Comparison of ENCODE assay signal across 9 cellular contexts in the genomic region with DNA sequence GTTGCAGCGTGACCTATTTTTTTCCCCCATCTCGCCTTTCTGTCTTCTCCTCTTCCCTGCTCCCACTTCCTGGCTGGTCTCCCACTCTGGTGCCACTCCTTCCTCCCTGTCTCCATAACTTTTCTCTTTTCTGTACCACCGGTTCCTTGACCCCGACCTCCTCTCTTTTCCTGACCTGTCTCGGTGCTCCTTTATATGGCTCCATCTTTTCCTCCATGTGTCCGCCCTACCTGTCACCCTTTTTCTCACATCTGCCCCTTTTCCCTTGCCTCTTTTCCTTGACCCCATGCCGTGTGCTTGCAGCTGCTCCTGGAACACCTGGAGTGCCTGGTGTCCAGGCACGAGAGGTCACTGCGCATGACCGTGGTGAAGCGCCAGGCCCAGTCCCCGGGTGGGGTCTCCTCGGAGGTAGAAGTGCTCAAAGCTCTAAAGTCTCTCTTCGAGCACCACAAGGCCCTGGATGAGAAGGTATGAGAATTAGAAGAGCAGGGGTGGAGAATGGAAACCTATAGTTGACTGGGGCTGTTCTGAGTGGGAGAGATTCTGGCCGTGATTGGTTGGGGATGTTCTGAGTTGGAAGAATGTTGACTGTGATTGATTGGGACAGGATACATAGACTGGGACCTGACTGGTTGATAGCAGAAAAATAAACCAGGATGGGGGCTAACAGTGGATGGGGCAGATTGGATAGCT. TPM values are rescaled to one million over a fixed set of nuclear protein-coding genes. Genes with fewer than 3 reads are reported as not detected.
DNase-seq lines count a peak whose midpoint lies in the region; ATAC-seq, FAIRE-seq and TF ChIP-seq lines count a peak whose summit lies in the region.
"Had no signal": no experiment of that assay in that cellular context is flagged by ENCODE, and none has a peak within 500 bp of the region (broad histone marks: within the 10 kb centered on the region; RNA-seq: fewer than 3 reads in every experiment).

No MANE protein-coding gene starts in this region.

- H3K36me3 ChIP-seq in WERI-Rb-1: peaks cover 21% of the 10 kb centered on the region
- H3K36me3 ChIP-seq in iPS-18a (ENCODE audit: control insufficient read depth, low read depth, low read length): no peaks in the 10 kb centered on the region
- no peaks in the 10 kb centered on the region for H3K36me3 ChIP-seq in thymus (ENCODE audit: control insufficient read depth, insufficient read depth)

- H3K9me3 ChIP-seq in WERI-Rb-1 (ENCODE audit: severe bottlenecking) (no peaks in the 10 kb centered on the region), iPS-18a (ENCODE audit: control insufficient read depth, low read depth, low read length) (no peaks in the 10 kb centered on the region), thymus (ENCODE audit: control insufficient read depth) (peaks cover 1% of the 10 kb centered on the region)

- no peak for TF ChIP-seq CTCF in WERI-Rb-1 (IDR thresholded peaks at IDR 0.05; ENCODE audit: low read depth, low read length)
- no peak for TF ChIP-seq CTCF in D721Med (IDR thresholded peaks at IDR 0.05; ENCODE audit: insufficient read depth, missing control alignments)

- peaks cover 22% of the 10 kb centered on the region for H3K4me1 Mint-ChIP-seq in activated T-cell treated with anti-CD3 and anti-CD28 coated beads, Interleukin-2, amount 50 U/mL, for 72 hours (ENCODE audit: low read depth)

- no peak overlapping the region for H3K9ac ChIP-seq in iPS-18a (ENCODE audit: low read length)

- H3K27ac ChIP-seq in WERI-Rb-1 (peak overlapping the region; percentile 46; the same call in 1 of the 2 replicates), iPS-18a (ENCODE audit: low read length) (no peak overlapping the region), thymus (ENCODE audit: low read depth) (no peak overlapping the region)

- no peaks in the 10 kb centered on the region for H3K36me3 Mint-ChIP-seq in activated T-cell treated with anti-CD3 and anti-CD28 coated beads, Interleukin-2, amount 50 U/mL, for 72 hours (ENCODE audit: insufficient read depth in 2 of 2)

- H3K27me3 Mint-ChIP-seq in activated T-cell treated with anti-CD3 and anti-CD28 coated beads, Interleukin-2, amount 50 U/mL, for 72 hours (ENCODE audit: low read depth): no peaks in the 10 kb centered on the region

- 78% methylated on average over 15 of the region's 15 CpGs for WGBS in thymus

- ATAC-seq in activated T-cell treated with anti-CD3 and anti-CD28 coated beads, Interleukin-2, amount 50 U/mL, for 72 hours (replicated peaks in 1 of 2): no peak

- DNase-seq in activated T-cell treated with anti-CD3 and anti-CD28 coated beads, Interleukin-2, amount 50 U/mL, for 72 hours: no peak
- no peak for DNase-seq in activated T-cell treated with anti-CD3 and anti-CD28 coated beads for 4 hours
- no peak for DNase-seq in WERI-Rb-1
- DNase-seq in foreskin melanocyte: no peak
- no peak for DNase-seq in D721Med (ENCODE audit: insufficient read length, low spot score)
- DNase-seq in AG08396 (ENCODE audit: low spot score): no peak

- H3K4me3 ChIP-seq in WERI-Rb-1 (ENCODE audit: low read depth, low read length) (no peak overlapping the region), iPS-18a (ENCODE audit: low read length) (peak overlapping the region; percentile 72), thymus (ENCODE audit: low read length) (peak overlapping the region; percentile 54)

- H3K4me3 Mint-ChIP-seq in activated T-cell treated with anti-CD3 and anti-CD28 coated beads, Interleukin-2, amount 50 U/mL, for 72 hours: peak overlapping the region; percentile 88 to 98

- FAIRE-seq in D721Med (lab: Jason Lieb, UNC): no peak

- peaks cover 10% of the 10 kb centered on the region for H3K4me1 ChIP-seq in iPS-18a (ENCODE audit: control insufficient read depth, low read depth, low read length)
- H3K4me1 ChIP-seq in thymus (ENCODE audit: control insufficient read depth, insufficient read depth, low read length): peaks cover 13% of the 10 kb centered on the region

- H3K27me3 ChIP-seq in WERI-Rb-1 (ENCODE audit: insufficient read depth, low read depth, severe bottlenecking) (no peaks in the 10 kb centered on the region), iPS-18a (ENCODE audit: control insufficient read depth, insufficient read depth, low read length) (no peaks in the 10 kb centered on the region), thymus (ENCODE audit: control insufficient read depth, insufficient read depth) (peaks cover 9% of the 10 kb centered on the region)

- no peaks in the 10 kb centered on the region for H3K9me3 Mint-ChIP-seq in activated T-cell treated with anti-CD3 and anti-CD28 coated beads, Interleukin-2, amount 50 U/mL, for 72 hours

- H3K27ac Mint-ChIP-seq in activated T-cell treated with anti-CD3 and anti-CD28 coated beads, Interleukin-2, amount 50 U/mL, for 72 hours: no peak overlapping the region

RNA-seq across cellular contexts. Expression of a gene that starts 9.3 kb away (rescaled TPM):
- 1 to 10 TPM; 6.2 to 9.0 TPM for total RNA-seq in activated T-cell treated with anti-CD3 and anti-CD28 coated beads, Interleukin-2, amount 50 U/mL, for 72 hours
- polyA plus RNA-seq in thymus: 14.1 TPM

RNA-seq across cellular contexts. Expression of a gene that starts 9.7 kb away (rescaled TPM):
- 1 to 10 TPM; 2.2 to 2.9 TPM for total RNA-seq in activated T-cell treated with anti-CD3 and anti-CD28 coated beads, Interleukin-2, amount 50 U/mL, for 72 hours
- 4.0 TPM for polyA plus RNA-seq in thymus

RNA-seq across cellular contexts. Expression of a gene that starts 14.5 kb away (rescaled TPM):
- total RNA-seq in activated T-cell treated with anti-CD3 and anti-CD28 coated beads, Interleukin-2, amount 50 U/mL, for 72 hours: 1 to 10 TPM; 5.1 to 7.7 TPM
- 9.0 TPM for polyA plus RNA-seq in thymus

RNA-seq across cellular contexts. Expression of a gene that starts 26.5 kb away (rescaled TPM):
- not detected for total RNA-seq in activated T-cell treated with anti-CD3 and anti-CD28 coated beads, Interleukin-2, amount 50 U/mL, for 72 hours
- polyA plus RNA-seq in thymus: 1.1 TPM
- total RNA-seq: activated CD8-positive, alpha-beta memory T cell treated with anti-CD3 and anti-CD28 coated beads for 36 hours had no signal

RNA-seq across cellular contexts. Expression of a gene that starts 28.9 kb away (rescaled TPM):
- total RNA-seq in activated T-cell treated with anti-CD3 and anti-CD28 coated beads, Interleukin-2, amount 50 U/mL, for 72 hours: 1 to 10 TPM in 1 of 2 donors, under 1 TPM in 1; 0.96 to 1.5 TPM
- 7.6 TPM for polyA plus RNA-seq in thymus
